Comparison of ENCODE assay signal across 9 cellular contexts in the genomic region with DNA sequence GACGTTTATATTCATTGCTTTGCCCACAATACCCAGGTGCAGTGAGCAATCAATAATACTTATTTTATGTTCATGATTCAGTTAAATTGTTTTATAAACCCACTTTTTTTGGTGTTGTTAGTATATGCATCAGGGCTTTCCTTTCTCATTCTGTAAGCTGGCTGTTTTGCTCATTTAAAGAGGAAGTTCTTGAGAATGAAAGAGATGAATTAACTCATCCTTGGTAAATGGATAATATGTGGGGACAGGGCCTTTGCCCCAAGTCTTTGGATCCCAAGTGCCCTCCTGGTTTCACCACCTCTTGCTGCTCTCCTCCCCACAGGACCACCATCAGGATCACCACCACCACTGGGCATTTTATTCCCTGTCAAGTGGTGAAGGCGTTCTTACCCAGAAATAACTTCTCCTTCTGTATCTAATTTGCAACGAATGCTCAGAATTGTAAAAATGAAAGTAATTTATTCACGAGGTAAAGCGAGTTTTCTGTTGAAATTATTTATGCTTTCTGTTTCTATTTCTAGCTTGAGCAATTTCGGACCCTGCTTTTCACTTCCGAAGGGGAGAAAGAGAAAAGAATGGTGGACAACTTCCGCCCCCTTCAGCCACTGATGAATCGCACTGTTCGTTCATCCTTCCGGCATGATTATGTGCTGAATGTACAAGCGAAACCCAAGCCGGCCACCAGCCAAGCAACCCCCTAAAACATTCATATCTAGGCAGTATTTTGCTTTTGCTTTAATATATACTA. TPM values are rescaled to one million over a fixed set of nuclear protein-coding genes. Genes with fewer than 3 reads are reported as not detected.
A peak's percentile ranks its signal among the peaks of the same experiment; 100 is the strongest.
DNase-seq lines count a peak whose midpoint lies in the region; ATAC-seq and TF ChIP-seq lines count a peak whose summit lies in the region.
"Had no signal": no experiment of that assay in that cellular context is flagged by ENCODE, and none has a peak within 500 bp of the region (broad histone marks: within the 10 kb centered on the region; RNA-seq: fewer than 3 reads in every experiment).

No MANE protein-coding gene starts in this region.

- ATAC-seq in GM18870 (IDR thresholded peaks at IDR 0.05; ENCODE audit: unreplicated experiment): peak; percentile 73
- peak; percentile 68 for ATAC-seq in HG02588 (IDR thresholded peaks at IDR 0.05; ENCODE audit: unreplicated experiment)
- ATAC-seq in naive thymus-derived CD4-positive, alpha-beta T cell: no peak

- no peaks in the 10 kb centered on the region for H3K9me3 Mint-ChIP-seq in naive thymus-derived CD4-positive, alpha-beta T cell

- H3K36me3 Mint-ChIP-seq in naive thymus-derived CD4-positive, alpha-beta T cell: peaks cover 7 to 38% (median 23%) of the 10 kb centered on the region in 5 donors

- H3K27ac Mint-ChIP-seq in naive thymus-derived CD4-positive, alpha-beta T cell: peak overlapping the region in 8 of 9 donors; percentile 79 to 97 (median 90)

- no peaks in the 10 kb centered on the region for H3K27me3 ChIP-seq in naive thymus-derived CD4-positive, alpha-beta T cell (ENCODE audit: control insufficient read depth in 2 of 2, insufficient read depth in 2 of 2, low read length in 2 of 2)
- H3K27me3 ChIP-seq in suprapubic skin: no peaks in the 10 kb centered on the region
- H3K27me3 ChIP-seq: tibial artery had no signal

- peaks cover 0 to 4% of the 10 kb centered on the region in 2 donors for H3K4me1 ChIP-seq in naive thymus-derived CD4-positive, alpha-beta T cell (ENCODE audit: control insufficient read depth in 2 of 2, insufficient read depth in 2 of 2, low read length in 2 of 2)
- H3K4me1 ChIP-seq in suprapubic skin: no peaks in the 10 kb centered on the region
- H3K4me1 ChIP-seq: tibial artery had no signal

- TF ChIP-seq EP300 in suprapubic skin (IDR thresholded peaks at IDR 0.05): no peak

- peak overlapping the region; percentile 58 for H3K27ac ChIP-seq in naive thymus-derived CD4-positive, alpha-beta T cell (ENCODE audit: low read depth, low read length)
- no peak overlapping the region for H3K27ac ChIP-seq in suprapubic skin
- H3K27ac ChIP-seq: tibial artery, VCaP had no signal

- H3K36me3 ChIP-seq in naive thymus-derived CD4-positive, alpha-beta T cell (ENCODE audit: control insufficient read depth in 2 of 3, insufficient read depth in 3 of 3, low read length in 3 of 3): peaks cover 0 to 41% (median 0%) of the 10 kb centered on the region in 3 experiments
- peaks cover 19% of the 10 kb centered on the region for H3K36me3 ChIP-seq in suprapubic skin

- POLR2A ChIA-PET in naive thymus-derived CD4-positive, alpha-beta T cell (lab: Charles Lee): interaction anchor here (0.5 kb wide), 1 partner anchor 40 kb away, joined by 3 read pairs; no protein-coding TSS in a partner anchor

- no peak for TF ChIP-seq POLR2A in suprapubic skin (IDR thresholded peaks at IDR 0.05)

- intact Hi-C loops in naive thymus-derived CD4-positive, alpha-beta T cell (cut with micrococcal nuclease): no loop called here

- TF ChIP-seq CTCF in suprapubic skin (IDR thresholded peaks at IDR 0.05): no peak

- no peaks in the 10 kb centered on the region for H3K9me3 ChIP-seq in naive thymus-derived CD4-positive, alpha-beta T cell (ENCODE audit: control insufficient read depth in 2 of 3, low read length in 3 of 3)
- no peaks in the 10 kb centered on the region for H3K9me3 ChIP-seq in suprapubic skin
- H3K9me3 ChIP-seq: tibial artery had no signal

- DNase-seq in NOMO-1 (lab: John Stamatoyannopoulos, UW; ENCODE audit: unreplicated experiment in 2 of 2) (peak; percentile 16 to 39), DMS153 treated with DMSO at 0.1 percent for 48 hours (lab: John Stamatoyannopoulos, UW; ENCODE audit: unreplicated experiment) (no peak), suprapubic skin (ENCODE audit: low spot score in 2 of 2) (no peak), HUDEP-2 (lab: John Stamatoyannopoulos, UW; ENCODE audit: unreplicated experiment in 76 of 76) (no peak)
- DNase-seq in naive thymus-derived CD4-positive, alpha-beta T cell: no peak
- DNase-seq: tibial artery had no signal

- CTCF ChIA-PET in naive thymus-derived CD4-positive, alpha-beta T cell (lab: Charles Lee): interaction anchor here (1.3 kb wide), 1 partner anchor 66 kb away, joined by 3 read pairs; no protein-coding TSS in a partner anchor

- H3K4me3 ChIP-seq in naive thymus-derived CD4-positive, alpha-beta T cell (ENCODE audit: low read length): peak overlapping the region; percentile 51
- H3K4me3 ChIP-seq in suprapubic skin: no peak overlapping the region
- H3K4me3 ChIP-seq: tibial artery had no signal

- no peaks in the 10 kb centered on the region for H3K27me3 Mint-ChIP-seq in naive thymus-derived CD4-positive, alpha-beta T cell

- WGBS in suprapubic skin: 81% methylated on average over 13 of the region's 13 CpGs

- H3K4me3 Mint-ChIP-seq in naive thymus-derived CD4-positive, alpha-beta T cell: peak overlapping the region; percentile 36 to 82 (median 62)

- H3K4me1 Mint-ChIP-seq in naive thymus-derived CD4-positive, alpha-beta T cell: peaks cover 0 to 6% (median 3%) of the 10 kb centered on the region in 7 donors

RNA-seq across cellular contexts. Expression of a gene that starts 8.1 kb away (rescaled TPM):
- 10 to 100 TPM; 20.8 to 31.7 (median 25.4) TPM for total RNA-seq in naive thymus-derived CD4-positive, alpha-beta T cell
- 10 to 100 TPM; 24.7 to 46.0 TPM for polyA plus RNA-seq in naive thymus-derived CD4-positive, alpha-beta T cell
- total RNA-seq in suprapubic skin: 10 to 100 TPM in 1 of 4 donors, 1 to 10 TPM in 3; 2.3 to 11.5 (median 6.1) TPM

RNA-seq across cellular contexts. Expression of a gene that starts 44.1 kb away (rescaled TPM):
- total RNA-seq in naive thymus-derived CD4-positive, alpha-beta T cell: 10 to 100 TPM; 16.4 to 64.6 (median 39.5) TPM
- 10 to 100 TPM; 55.8 to 63.5 TPM for polyA plus RNA-seq in naive thymus-derived CD4-positive, alpha-beta T cell
- 10 to 100 TPM in 1 of 4 donors, 1 to 10 TPM in 3; 6.8 to 32.3 (median 7.9) TPM for total RNA-seq in suprapubic skin

Comparison
In these comparisons a context has a peak if more than half of its experiments do, and no peak if none do; other contexts are left out.
1. DNase-seq: peak in NOMO-1 (2 of 2); none in naive thymus-derived CD4-positive, alpha-beta T cell (0 of 9), DMS153 treated with DMSO at 0.1 percent for 48 hours (single experiment), suprapubic skin (0 of 2) and HUDEP-2 (0 of 76).